In genomic region chr16:4918790-4919210, GRCh38 we compare ENCODE assay signal across 17 cellular contexts. TPM values are rescaled to one million over a fixed set of nuclear protein-coding genes. Genes with fewer than 3 reads are reported as not detected.
DNase-seq lines count a peak whose midpoint lies in the region; TF ChIP-seq lines count a peak whose summit lies in the region.
"Had no signal": no experiment of that assay in that cellular context is flagged by ENCODE, and none has a peak within 500 bp of the region (broad histone marks: within the 10 kb centered on the region; RNA-seq: fewer than 3 reads in every experiment).

No MANE protein-coding gene starts in this region.

- peaks cover 6% of the 10 kb centered on the region for H3K27me3 Mint-ChIP-seq in nephron (ENCODE audit: low read depth)

- H3K27ac ChIP-seq in epithelial cell of prostate (peak overlapping the region; percentile 86), tibial artery (no peak overlapping the region)
- H3K27ac ChIP-seq: 22Rv1, ascending aorta had no signal

- no peak overlapping the region for H3K4me3 ChIP-seq in tibial artery
- H3K4me3 ChIP-seq: ascending aorta had no signal

- TF ChIP-seq CTCF in nephron (IDR thresholded peaks at IDR 0.05; ENCODE audit: unreplicated experiment in 3 of 3) = no peak
- TF ChIP-seq CTCF in tibial artery (IDR thresholded peaks at IDR 0.05) = no peak

- peaks cover 0 to 9% of the 10 kb centered on the region in 2 donors for H3K27me3 ChIP-seq in tibial artery
- H3K27me3 ChIP-seq: ascending aorta had no signal

- H3K4me3 Mint-ChIP-seq in nephron = no peak overlapping the region
- H3K4me3 Mint-ChIP-seq: activated CD4-positive, alpha-beta memory T cell treated with anti-CD3 and anti-CD28 coated beads for 36 hours had no signal

- H3K9me3 Mint-ChIP-seq in nephron = no peaks in the 10 kb centered on the region
- H3K9me3 Mint-ChIP-seq: activated CD4-positive, alpha-beta memory T cell treated with anti-CD3 and anti-CD28 coated beads for 36 hours had no signal

- peaks cover 0 to 7% (median 0%) of the 10 kb centered on the region in 3 donors for H3K36me3 ChIP-seq in tibial artery
- H3K36me3 ChIP-seq: ascending aorta had no signal

- intact Hi-C loops in tibial artery (cut with DNase I; ENCODE audit: low total_unique reads) = no loop called here

- H3K4me1 ChIP-seq in tibial artery = peaks cover 0 to 9% (median 2%) of the 10 kb centered on the region in 4 donors
- H3K4me1 ChIP-seq: ascending aorta had no signal

- DNase-seq in NCI-H748 (lab: John Stamatoyannopoulos, UW; ENCODE audit: unreplicated experiment) (peak; percentile 43), NCI-H748 treated with DMSO at 0.1 percent for 48 hours (lab: John Stamatoyannopoulos, UW) (no peak), epithelial cell of prostate (ENCODE audit: low read depth, low spot score) (no peak), ureter (ENCODE audit: low spot score) (peak; percentile 77), amniotic stem cell (lab: John Stamatoyannopoulos, UW) (no peak), tibial artery (no peak), NCI-H1092 (lab: John Stamatoyannopoulos, UW) (no peak)
- DNase-seq: activated CD4-positive, alpha-beta memory T cell treated with anti-CD3 and anti-CD28 coated beads for 36 hours; C1 segment of cervical spinal cord; KBM-7; NCI-H146; NCI-H82; retina; stimulated activated CD4-positive, alpha-beta T cell treated with anti-CD3 and anti-CD28 coated beads, Interleukin-4, amount 100 ng/mL, for 24 hours had no signal

- no peaks in the 10 kb centered on the region for H3K4me1 Mint-ChIP-seq in nephron

- H3K9me3 ChIP-seq in tibial artery = no peaks in the 10 kb centered on the region
- H3K9me3 ChIP-seq: ascending aorta had no signal

- H3K36me3 Mint-ChIP-seq in nephron (ENCODE audit: low read depth) = no peaks in the 10 kb centered on the region
- H3K36me3 Mint-ChIP-seq: activated CD4-positive, alpha-beta memory T cell treated with anti-CD3 and anti-CD28 coated beads for 36 hours had no signal

- peak overlapping the region; percentile 69 to 93 (median 86) for H3K27ac Mint-ChIP-seq in nephron
- H3K27ac Mint-ChIP-seq: activated CD4-positive, alpha-beta memory T cell treated with anti-CD3 and anti-CD28 coated beads for 36 hours had no signal

RNA-seq across cellular contexts. Expression of gene PPL, which starts 18.1 kb away (rescaled TPM):
- 108 TPM for total RNA-seq in ureter

RNA-seq across cellular contexts. Expression of gene SEC14L5, which starts 39.3 kb away (rescaled TPM):
- not detected for total RNA-seq in ureter

Comparison
In these comparisons a context has a peak if more than half of its experiments do, and no peak if none do; other contexts are left out.
1. DNase-seq: peak in NCI-H748 (single experiment) and ureter (single experiment); none in NCI-H748 treated with DMSO at 0.1 percent for 48 hours (single experiment), epithelial cell of prostate (single experiment), amniotic stem cell (single experiment), tibial artery (0 of 2) and NCI-H1092 (single experiment).